Comparison of ENCODE assay signal across 15 cellular contexts in the genomic region with DNA sequence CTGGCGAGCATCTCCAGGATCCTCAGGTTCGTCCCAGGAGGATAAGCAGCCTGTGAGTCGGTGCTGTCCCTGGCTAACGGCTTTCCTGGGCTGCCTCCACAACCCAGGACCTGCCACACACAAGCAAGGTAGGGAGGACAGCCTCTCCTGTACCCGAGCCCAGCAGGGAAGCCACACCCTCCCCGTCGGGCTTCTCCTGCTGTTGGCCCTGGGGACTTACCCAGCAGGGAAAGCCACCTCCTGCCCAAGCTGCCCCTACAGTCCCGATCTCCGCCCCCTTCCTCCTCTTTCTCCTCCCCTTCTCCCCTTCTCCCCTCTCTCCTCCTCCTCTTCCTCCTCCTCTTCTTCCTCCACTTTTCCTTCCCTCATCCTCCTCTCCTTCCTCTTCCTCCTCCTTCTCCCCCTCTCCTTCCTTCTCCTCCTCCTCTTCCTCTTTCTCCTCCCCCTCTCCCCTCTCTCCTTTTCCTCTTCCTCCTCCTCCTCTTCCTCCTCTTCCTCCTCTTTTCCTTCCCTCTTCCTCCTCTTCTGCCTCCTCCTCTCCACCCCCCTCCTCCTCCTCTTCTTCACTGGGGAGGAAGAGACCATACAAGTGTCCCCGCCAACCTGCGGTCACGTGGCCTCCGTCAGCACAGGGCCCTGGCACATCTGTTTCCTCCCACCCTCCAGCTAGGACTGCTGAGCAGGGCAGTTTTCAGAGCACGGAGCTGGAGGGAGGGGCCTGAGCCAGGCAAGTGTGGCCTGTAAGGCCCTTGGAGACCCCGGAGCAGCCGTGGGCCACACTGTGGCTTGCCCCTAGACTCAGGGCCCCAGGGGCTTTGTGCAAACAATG. TPM values are rescaled to one million over a fixed set of nuclear protein-coding genes. Genes with fewer than 3 reads are reported as not detected.
DNase-seq lines count a peak whose midpoint lies in the region; ATAC-seq and TF ChIP-seq lines count a peak whose summit lies in the region.
"Had no signal": no experiment of that assay in that cellular context is flagged by ENCODE, and none has a peak within 500 bp of the region (broad histone marks: within the 10 kb centered on the region; RNA-seq: fewer than 3 reads in every experiment).

No MANE protein-coding gene starts in this region.

- peaks cover 6% of the 10 kb centered on the region for H3K27me3 Mint-ChIP-seq in activated CD8-positive, alpha-beta T cell treated with anti-CD3 and anti-CD28 coated beads for 36 hours
- H3K27me3 Mint-ChIP-seq in endodermal cell (ENCODE audit: insufficient read depth), result peaks cover 3% of the 10 kb centered on the region

- H3K9me2 ChIP-seq in Loucy (replicated peaks; ENCODE audit: low read depth, low read length), result no peaks in the 10 kb centered on the region

- H3K27ac ChIP-seq in endodermal cell (ENCODE audit: low read depth, low read length), result no peak overlapping the region
- H3K27ac ChIP-seq: breast epithelium had no signal

- H3K79me2 ChIP-seq in Loucy (ENCODE audit: insufficient read depth, low read length), result no peaks in the 10 kb centered on the region

- no peaks in the 10 kb centered on the region for H3K36me3 Mint-ChIP-seq in activated CD8-positive, alpha-beta T cell treated with anti-CD3 and anti-CD28 coated beads for 36 hours (ENCODE audit: low read depth)
- no peaks in the 10 kb centered on the region for H3K36me3 Mint-ChIP-seq in endodermal cell (ENCODE audit: low read depth)
- H3K36me3 Mint-ChIP-seq: CD4-positive, CD25-positive, alpha-beta regulatory T cell had no signal

- H3K9me3 ChIP-seq in Loucy (ENCODE audit: insufficient read depth, low read depth, low read length), result no peaks in the 10 kb centered on the region
- H3K9me3 ChIP-seq in endodermal cell (ENCODE audit: control insufficient read depth, low read length), result peaks cover 7% of the 10 kb centered on the region
- H3K9me3 ChIP-seq: breast epithelium had no signal

- intact Hi-C loops in activated CD8-positive, alpha-beta T cell treated with anti-CD3 and anti-CD28 coated beads for 36 hours (cut with micrococcal nuclease), result no loop called here
- intact Hi-C loops in sciatic nerve (cut with DNase I), result no loop called here

- no peaks in the 10 kb centered on the region for H3K9me3 Mint-ChIP-seq in activated CD8-positive, alpha-beta T cell treated with anti-CD3 and anti-CD28 coated beads for 36 hours
- peaks cover 3% of the 10 kb centered on the region for H3K9me3 Mint-ChIP-seq in endodermal cell
- H3K9me3 Mint-ChIP-seq: activated B cell treated with CpG ODN at 0.5 μM for 24 hours had no signal

- peak; percentile 14 for DNase-seq in DMS53 (lab: John Stamatoyannopoulos, UW)
- no peak for DNase-seq in DMS53 treated with DMSO at 0.1 percent for 48 hours (lab: John Stamatoyannopoulos, UW; ENCODE audit: unreplicated experiment)
- DNase-seq in activated CD8-positive, alpha-beta T cell treated with anti-CD3 and anti-CD28 coated beads for 36 hours, result peak; percentile 24
- no peak for DNase-seq in sciatic nerve (ENCODE audit: low spot score)
- no peak for DNase-seq in GM10248 (ENCODE audit: extremely low spot score)
- no peak for DNase-seq in endodermal cell
- DNase-seq: activated B cell treated with CpG ODN at 0.5 μM for 24 hours; activated naive CD4-positive, alpha-beta T cell treated with anti-CD3 and anti-CD28 coated beads, Interleukin-2, amount 50 U/mL, for 16 hours; left cardiac atrium; NCI-H2107 had no signal

- peaks cover 2% of the 10 kb centered on the region for H3K4me1 Mint-ChIP-seq in activated CD8-positive, alpha-beta T cell treated with anti-CD3 and anti-CD28 coated beads for 36 hours (ENCODE audit: low read depth)
- H3K4me1 Mint-ChIP-seq in endodermal cell, result peaks cover 11% of the 10 kb centered on the region
- H3K4me1 Mint-ChIP-seq: activated B cell treated with CpG ODN at 0.5 μM for 24 hours; CD4-positive, CD25-positive, alpha-beta regulatory T cell had no signal

- no peak overlapping the region for H3K4me3 Mint-ChIP-seq in activated CD8-positive, alpha-beta T cell treated with anti-CD3 and anti-CD28 coated beads for 36 hours
- no peak overlapping the region for H3K4me3 Mint-ChIP-seq in endodermal cell
- H3K4me3 Mint-ChIP-seq: activated B cell treated with CpG ODN at 0.5 μM for 24 hours; CD4-positive, CD25-positive, alpha-beta regulatory T cell had no signal

- H2AFZ ChIP-seq in Loucy (ENCODE audit: low read length), result 0 out of 2 replicates have a peak overlapping the region, but pooled peaks have one; percentile 0

- TF ChIP-seq CTCF in Loucy (conservative IDR thresholded peaks at IDR 0.05; ENCODE audit: low read length), result no peak
- TF ChIP-seq CTCF in activated CD8-positive, alpha-beta T cell treated with anti-CD3 and anti-CD28 coated beads for 36 hours (IDR thresholded peaks at IDR 0.05), result no peak
- no peak for TF ChIP-seq CTCF in GM10248 (IDR thresholded peaks at IDR 0.05; ENCODE audit: control extremely low read depth, extremely low read depth, low read depth, missing control alignments)
- TF ChIP-seq CTCF in endodermal cell (conservative IDR thresholded peaks at IDR 0.05), result no peak

- CTCF ChIA-PET in activated CD8-positive, alpha-beta T cell treated with anti-CD3 and anti-CD28 coated beads for 36 hours (lab: Charles Lee), result interaction anchor here (0.8 kb wide), 1 partner anchor 281 kb away, joined by 3 read pairs; no protein-coding TSS in a partner anchor
- CTCF ChIA-PET in GM10248 (lab: Yijun Ruan, JAX), result interaction anchor here (1.1 kb wide), 1 partner anchor 10 kb away, joined by 3 read pairs; no protein-coding TSS in a partner anchor

- no peak overlapping the region for H3K27ac Mint-ChIP-seq in activated CD8-positive, alpha-beta T cell treated with anti-CD3 and anti-CD28 coated beads for 36 hours
- no peak overlapping the region for H3K27ac Mint-ChIP-seq in endodermal cell
- H3K27ac Mint-ChIP-seq: activated B cell treated with CpG ODN at 0.5 μM for 24 hours; CD4-positive, CD25-positive, alpha-beta regulatory T cell had no signal

- H3K4me1 ChIP-seq in Loucy (ENCODE audit: insufficient read depth, low read length, poor library complexity, severe bottlenecking) (peaks cover 33% of the 10 kb centered on the region), endodermal cell (ENCODE audit: control insufficient read depth, insufficient read depth, low read length) (no peaks in the 10 kb centered on the region)
- H3K4me1 ChIP-seq: breast epithelium had no signal

- H3F3A ChIP-seq in Loucy (ENCODE audit: low read depth), result no peaks in the 10 kb centered on the region

- no peaks in the 10 kb centered on the region for H3K36me3 ChIP-seq in Loucy (ENCODE audit: insufficient read depth, low read length)
- H3K36me3 ChIP-seq in endodermal cell (ENCODE audit: control insufficient read depth, insufficient read depth, low read length), result no peaks in the 10 kb centered on the region
- H3K36me3 ChIP-seq: breast epithelium had no signal

- H3K4me2 ChIP-seq in Loucy (ENCODE audit: low read depth, low read length, poor library complexity, severe bottlenecking), result peak overlapping the region; percentile 3

- H3K27me3 ChIP-seq in Loucy (ENCODE audit: insufficient read depth, low read length, poor library complexity, severe bottlenecking), result no peaks in the 10 kb centered on the region
- H3K27me3 ChIP-seq in endodermal cell (ENCODE audit: control insufficient read depth, insufficient read depth, low read length, poor library complexity, severe bottlenecking), result no peaks in the 10 kb centered on the region

- POLR2A ChIA-PET in activated CD8-positive, alpha-beta T cell treated with anti-CD3 and anti-CD28 coated beads for 36 hours (lab: Charles Lee), result no interaction called here
- POLR2A ChIA-PET in GM10248 (lab: Yijun Ruan, JAX), result no interaction called here

- peak; percentile 46 for ATAC-seq in activated CD8-positive, alpha-beta T cell treated with anti-CD3 and anti-CD28 coated beads for 36 hours
- peak; percentile 84 for ATAC-seq in sciatic nerve
- ATAC-seq in GM19328 (IDR thresholded peaks at IDR 0.05; ENCODE audit: unreplicated experiment), result no peak
- ATAC-seq: left cardiac atrium had no signal

- peak overlapping the region; percentile 11 for H3K4me3 ChIP-seq in Loucy (ENCODE audit: low read length, poor library complexity, severe bottlenecking)
- H3K4me3 ChIP-seq in endodermal cell (ENCODE audit: low read length), result no peak overlapping the region
- H3K4me3 ChIP-seq: breast epithelium had no signal

- no peaks in the 10 kb centered on the region for H4K20me1 ChIP-seq in Loucy (ENCODE audit: insufficient read depth, low read length, poor library complexity, severe bottlenecking)

- WGBS in endodermal cell (ENCODE audit: insufficient coverage in 1 of 2, insufficient read length in 1 of 2), 2 experiments, result 81 to 87% methylated on average over 5 to 16 of the region's 16 CpGs

- H3K9ac ChIP-seq in Loucy (ENCODE audit: low read depth, low read length, poor library complexity, severe bottlenecking) (peak overlapping the region; percentile 49), endodermal cell (ENCODE audit: extremely low read depth, low read length, poor library complexity, severe bottlenecking) (no peak overlapping the region)

RNA-seq across cellular contexts. Expression of gene RFLNA, which starts 17.3 kb away (rescaled TPM):
- total RNA-seq in activated CD8-positive, alpha-beta T cell treated with anti-CD3 and anti-CD28 coated beads for 36 hours, result not detected
- total RNA-seq in sciatic nerve, result 28.1 TPM
- 1 to 10 TPM; 1.2 to 2.0 TPM for total RNA-seq in endodermal cell
- 6.3 TPM for polyA plus RNA-seq in endodermal cell (2013, experiment 1 of 2)
- polyA plus RNA-seq in endodermal cell (2013, experiment 2 of 2), result 5.2 TPM
- total RNA-seq: A172; activated B cell treated with CpG ODN at 0.5 μM for 24 hours; CD4-positive, CD25-positive, alpha-beta regulatory T cell had no signal
- polyA plus RNA-seq: CD4-positive, CD25-positive, alpha-beta regulatory T cell had no signal

Comparison
In these comparisons a context has a peak if more than half of its experiments do, and no peak if none do; other contexts are left out.
1. DNase-seq: peak in DMS53 (single experiment) and activated CD8-positive, alpha-beta T cell treated with anti-CD3 and anti-CD28 coated beads for 36 hours (single experiment); none in DMS53 treated with DMSO at 0.1 percent for 48 hours (single experiment), sciatic nerve (single experiment), GM10248 (single experiment) and endodermal cell (single experiment).